ENCODE assay signal across 15 cellular contexts in the genomic region with DNA sequence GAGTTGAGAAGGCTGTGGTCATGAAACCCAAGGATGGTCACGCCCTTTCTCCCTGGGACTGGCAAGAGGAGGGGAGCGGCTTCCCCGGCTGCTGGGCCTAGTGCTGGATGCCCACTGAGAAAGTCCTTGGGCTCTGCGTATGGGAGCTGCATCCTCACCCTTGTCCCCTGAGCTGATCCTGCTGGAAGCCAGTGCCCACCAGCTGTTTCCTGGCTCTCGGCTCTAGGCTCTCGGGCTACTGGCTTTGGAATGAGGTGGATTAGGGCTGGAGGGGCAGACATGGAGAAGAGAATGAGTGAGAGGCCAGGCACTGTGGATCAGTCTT.
DNase-seq lines count a peak whose midpoint lies in the region; ATAC-seq and TF ChIP-seq lines count a peak whose summit lies in the region.
"Had no signal": no experiment of that assay in that cellular context is flagged by ENCODE, and none has a peak within 500 bp of the region (broad histone marks: within the 10 kb centered on the region; RNA-seq: fewer than 3 reads in every experiment).

No MANE protein-coding gene starts in this region.

- no peaks in the 10 kb centered on the region; the same call in 1 of the 2 replicates for H3K4me1 ChIP-seq in HEK293 (ENCODE audit: control insufficient read depth, insufficient read depth, low read length)
- H3K4me1 ChIP-seq in mammary epithelial cell (ENCODE audit: insufficient read depth, low read length) = no peaks in the 10 kb centered on the region
- H3K4me1 ChIP-seq: HAP-1, SJCRH30 had no signal

- in situ Hi-C loops in mammary epithelial cell (cut with MboI; ENCODE audit: low sequenced_read_pairs in 2 of 2) = no loop called here

- CTCF ChIA-PET in HEK293 (lab: Yijun Ruan, JAX) = no interaction called here
- CTCF ChIA-PET in mammary epithelial cell (lab: Charles Lee; ENCODE audit: low non-redundant PET) = no interaction called here

- H3K9ac ChIP-seq in mammary epithelial cell (ENCODE audit: insufficient read depth, low read length) = no peak overlapping the region

- no peak for TF ChIP-seq CTCF in HEK293 (tag by site-specific recombination; IDR thresholded peaks at IDR 0.05)
- no peak for TF ChIP-seq CTCF in mammary epithelial cell (conservative IDR thresholded peaks at IDR 0.05 in 1 of 2, IDR thresholded peaks at IDR 0.05 in 1 of 2; ENCODE audit: extremely low read depth in 1 of 2, insufficient read depth in 1 of 2, low read depth in 1 of 2, low read length in 2 of 2)

- no peaks in the 10 kb centered on the region for H3K4me1 Mint-ChIP-seq in activated T-cell treated with anti-CD3 and anti-CD28 coated beads, Interleukin-2, amount 50 U/mL, for 24 hours (ENCODE audit: low read depth)

- POLR2A ChIA-PET in HEK293 (lab: Yijun Ruan, JAX) = no interaction called here

- no peak overlapping the region for H3K4me3 Mint-ChIP-seq in activated T-cell treated with anti-CD3 and anti-CD28 coated beads, Interleukin-2, amount 50 U/mL, for 24 hours

- no peak overlapping the region for H3K27ac Mint-ChIP-seq in activated T-cell treated with anti-CD3 and anti-CD28 coated beads, Interleukin-2, amount 50 U/mL, for 24 hours

- no peaks in the 10 kb centered on the region for H3K79me2 ChIP-seq in mammary epithelial cell (ENCODE audit: insufficient read depth, low read length)

- H3K36me3 ChIP-seq in HEK293 (ENCODE audit: control insufficient read depth in 2 of 2, insufficient read depth in 1 of 2, low read length in 2 of 2) = no peaks in the 10 kb centered on the region
- no peaks in the 10 kb centered on the region for H3K36me3 ChIP-seq in mammary epithelial cell (ENCODE audit: insufficient read depth, low read length)
- H3K36me3 ChIP-seq: HAP-1, SJCRH30 had no signal

- 89% methylated on average over 6 of the region's 6 CpGs for WGBS in mammary epithelial cell (ENCODE audit: low coverage, missing lambda C conversion rate)

- intact Hi-C loops in mammary epithelial cell (cut with micrococcal nuclease) = no loop called here

- H3K27me3 Mint-ChIP-seq in activated T-cell treated with anti-CD3 and anti-CD28 coated beads, Interleukin-2, amount 50 U/mL, for 24 hours = peaks cover 17% of the 10 kb centered on the region

- H3K27ac ChIP-seq in HEK293 (ENCODE audit: extremely low read depth, low read depth, low read length) = no peak overlapping the region; the same call in 1 of the 2 replicates
- H3K27ac ChIP-seq in mammary epithelial cell (ENCODE audit: insufficient read depth, low read depth, low read length) = no peak overlapping the region
- H3K27ac ChIP-seq: C4-2B, PC-9, SJCRH30 had no signal

- BruUV-seq in mammary epithelial cell (replicated peaks; lab: Mats Ljungman, UMichigan) = no TSS peak

- H4K20me1 ChIP-seq in mammary epithelial cell (ENCODE audit: insufficient read depth, low read length) = no peaks in the 10 kb centered on the region

- ATAC-seq in left lobe of liver = no peak

- peak; percentile 8 for DNase-seq in activated T-cell treated with anti-CD3 and anti-CD28 coated beads, Interleukin-2, amount 50 U/mL, for 24 hours
- DNase-seq in activated T-cell treated with anti-CD3 and anti-CD28 coated beads, Interleukin-2, amount 50 U/mL, for 48 hours = no peak
- DNase-seq in left lobe of liver (ENCODE audit: low spot score) (peak; percentile 7), ureter (ENCODE audit: low spot score) (peak; percentile 23), NCI-H446 (lab: John Stamatoyannopoulos, UW) (no peak), mammary epithelial cell (no peak)
- DNase-seq: ACHN, DMS 273 treated with DMSO at 0.1 percent for 48 hours, DND-41, IMR-90, PC-9 had no signal

- H3K9me3 ChIP-seq in HEK293 (ENCODE audit: control insufficient read depth, insufficient read depth, low read depth, low read length) = no peaks in the 10 kb centered on the region
- peaks cover 44% of the 10 kb centered on the region for H3K9me3 ChIP-seq in mammary epithelial cell (replicated peaks; ENCODE audit: insufficient read depth, low read length)
- H3K9me3 ChIP-seq: HAP-1, SJCRH30 had no signal

- H3K4me3 ChIP-seq in HEK293 (ENCODE audit: low read depth, low read length) = no peak overlapping the region
- no peak overlapping the region for H3K4me3 ChIP-seq in mammary epithelial cell (replicated peaks in 1 of 3; ENCODE audit: insufficient read depth in 1 of 3, low read depth in 2 of 3, low read length in 3 of 3)
- H3K4me3 ChIP-seq: HAP-1, PC-9, SJCRH30 had no signal

- dilution Hi-C loops in mammary epithelial cell (cut with HindIII; ENCODE audit: low sequenced_read_pairs) = loop anchor here (5.0 kb wide), 1 partner anchor 82 kb away; no protein-coding TSS in a partner anchor

- no peaks in the 10 kb centered on the region for H3K27me3 ChIP-seq in mammary epithelial cell (ENCODE audit: insufficient read depth, low read length)
- H3K27me3 ChIP-seq: SJCRH30 had no signal

- no peaks in the 10 kb centered on the region for H3K9me3 Mint-ChIP-seq in activated T-cell treated with anti-CD3 and anti-CD28 coated beads, Interleukin-2, amount 50 U/mL, for 24 hours

- no peak overlapping the region for H2AFZ ChIP-seq in mammary epithelial cell (ENCODE audit: low read depth, low read length)
- H2AFZ ChIP-seq: PC-9 had no signal

- H3K36me3 Mint-ChIP-seq in activated T-cell treated with anti-CD3 and anti-CD28 coated beads, Interleukin-2, amount 50 U/mL, for 24 hours (ENCODE audit: low read depth) = no peaks in the 10 kb centered on the region

- H3K4me2 ChIP-seq in mammary epithelial cell (ENCODE audit: insufficient read depth, low read depth, low read length) = no peak overlapping the region
- H3K4me2 ChIP-seq: PC-9 had no signal

TF ChIP-seq in HEK293, 187 proteins besides CTCF, POLR2A, EP300 and RAD21 (continues in another document):
- TF ChIP-seq, protein P1, sequence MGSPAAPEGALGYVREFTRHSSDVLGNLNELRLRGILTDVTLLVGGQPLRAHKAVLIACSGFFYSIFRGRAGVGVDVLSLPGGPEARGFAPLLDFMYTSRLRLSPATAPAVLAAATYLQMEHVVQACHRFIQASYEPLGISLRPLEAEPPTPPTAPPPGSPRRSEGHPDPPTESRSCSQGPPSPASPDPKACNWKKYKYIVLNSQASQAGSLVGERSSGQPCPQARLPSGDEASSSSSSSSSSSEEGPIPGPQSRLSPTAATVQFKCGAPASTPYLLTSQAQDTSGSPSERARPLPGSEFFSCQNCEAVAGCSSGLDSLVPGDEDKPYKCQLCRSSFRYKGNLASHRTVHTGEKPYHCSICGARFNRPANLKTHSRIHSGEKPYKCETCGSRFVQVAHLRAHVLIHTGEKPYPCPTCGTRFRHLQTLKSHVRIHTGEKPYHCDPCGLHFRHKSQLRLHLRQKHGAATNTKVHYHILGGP (tag by site-specific recombination; IDR thresholded peaks at IDR 0.05) = no peak
- no peak for TF ChIP-seq ZNF169 (tag by site-specific recombination; IDR thresholded peaks at IDR 0.05)
- TF ChIP-seq, protein P2, sequence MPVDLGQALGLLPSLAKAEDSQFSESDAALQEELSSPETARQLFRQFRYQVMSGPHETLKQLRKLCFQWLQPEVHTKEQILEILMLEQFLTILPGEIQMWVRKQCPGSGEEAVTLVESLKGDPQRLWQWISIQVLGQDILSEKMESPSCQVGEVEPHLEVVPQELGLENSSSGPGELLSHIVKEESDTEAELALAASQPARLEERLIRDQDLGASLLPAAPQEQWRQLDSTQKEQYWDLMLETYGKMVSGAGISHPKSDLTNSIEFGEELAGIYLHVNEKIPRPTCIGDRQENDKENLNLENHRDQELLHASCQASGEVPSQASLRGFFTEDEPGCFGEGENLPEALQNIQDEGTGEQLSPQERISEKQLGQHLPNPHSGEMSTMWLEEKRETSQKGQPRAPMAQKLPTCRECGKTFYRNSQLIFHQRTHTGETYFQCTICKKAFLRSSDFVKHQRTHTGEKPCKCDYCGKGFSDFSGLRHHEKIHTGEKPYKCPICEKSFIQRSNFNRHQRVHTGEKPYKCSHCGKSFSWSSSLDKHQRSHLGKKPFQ (tag by site-specific recombination; IDR thresholded peaks at IDR 0.05) = no peak
- no peak for TF ChIP-seq ZNF16 (tag by site-specific recombination; IDR thresholded peaks at IDR 0.05; ENCODE audit: low read depth)
- TF ChIP-seq TRIM28 (IDR thresholded peaks at IDR 0.05; ENCODE audit: borderline replicate concordance, low read length) = no peak
- peak; percentile 100 for TF ChIP-seq ZIC2 (tag by site-specific recombination; IDR thresholded peaks at IDR 0.05)
- TF ChIP-seq KLF1 (tag by site-specific recombination; IDR thresholded peaks at IDR 0.05) = peak; percentile 95
- no peak for TF ChIP-seq EGR2 (tag by site-specific recombination; IDR thresholded peaks at IDR 0.05; ENCODE audit: low read depth)
- no peak for TF ChIP-seq ZNF175 (tag by site-specific recombination; IDR thresholded peaks at IDR 0.05)
- TF ChIP-seq ZNF48 (tag by site-specific recombination; IDR thresholded peaks at IDR 0.05) = no peak
- TF ChIP-seq BCL11A (tag by site-specific recombination; IDR thresholded peaks at IDR 0.05; ENCODE audit: low read depth) = no peak
- no peak for TF ChIP-seq ZFP41 (tag by site-specific recombination; IDR thresholded peaks at IDR 0.05; ENCODE audit: borderline replicate concordance)
- no peak for TF ChIP-seq ZNF174 (tag by site-specific recombination; IDR thresholded peaks at IDR 0.05)
- TF ChIP-seq, protein P3, sequence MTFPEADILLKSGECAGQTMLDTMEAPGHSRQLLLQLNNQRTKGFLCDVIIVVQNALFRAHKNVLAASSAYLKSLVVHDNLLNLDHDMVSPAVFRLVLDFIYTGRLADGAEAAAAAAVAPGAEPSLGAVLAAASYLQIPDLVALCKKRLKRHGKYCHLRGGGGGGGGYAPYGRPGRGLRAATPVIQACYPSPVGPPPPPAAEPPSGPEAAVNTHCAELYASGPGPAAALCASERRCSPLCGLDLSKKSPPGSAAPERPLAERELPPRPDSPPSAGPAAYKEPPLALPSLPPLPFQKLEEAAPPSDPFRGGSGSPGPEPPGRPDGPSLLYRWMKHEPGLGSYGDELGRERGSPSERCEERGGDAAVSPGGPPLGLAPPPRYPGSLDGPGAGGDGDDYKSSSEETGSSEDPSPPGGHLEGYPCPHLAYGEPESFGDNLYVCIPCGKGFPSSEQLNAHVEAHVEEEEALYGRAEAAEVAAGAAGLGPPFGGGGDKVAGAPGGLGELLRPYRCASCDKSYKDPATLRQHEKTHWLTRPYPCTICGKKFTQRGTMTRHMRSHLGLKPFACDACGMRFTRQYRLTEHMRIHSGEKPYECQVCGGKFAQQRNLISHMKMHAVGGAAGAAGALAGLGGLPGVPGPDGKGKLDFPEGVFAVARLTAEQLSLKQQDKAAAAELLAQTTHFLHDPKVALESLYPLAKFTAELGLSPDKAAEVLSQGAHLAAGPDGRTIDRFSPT (tag by site-specific recombination; IDR thresholded peaks at IDR 0.05) = no peak

Comparison
In these comparisons a context has a peak if more than half of its experiments do, and no peak if none do; other contexts are left out.
1. DNase-seq: peak in activated T-cell treated with anti-CD3 and anti-CD28 coated beads, Interleukin-2, amount 50 U/mL, for 24 hours (single experiment), left lobe of liver (single experiment) and ureter (single experiment); none in activated T-cell treated with anti-CD3 and anti-CD28 coated beads, Interleukin-2, amount 50 U/mL, for 48 hours (0 of 2), NCI-H446 (0 of 2) and mammary epithelial cell (single experiment).